In the genomic region with DNA sequence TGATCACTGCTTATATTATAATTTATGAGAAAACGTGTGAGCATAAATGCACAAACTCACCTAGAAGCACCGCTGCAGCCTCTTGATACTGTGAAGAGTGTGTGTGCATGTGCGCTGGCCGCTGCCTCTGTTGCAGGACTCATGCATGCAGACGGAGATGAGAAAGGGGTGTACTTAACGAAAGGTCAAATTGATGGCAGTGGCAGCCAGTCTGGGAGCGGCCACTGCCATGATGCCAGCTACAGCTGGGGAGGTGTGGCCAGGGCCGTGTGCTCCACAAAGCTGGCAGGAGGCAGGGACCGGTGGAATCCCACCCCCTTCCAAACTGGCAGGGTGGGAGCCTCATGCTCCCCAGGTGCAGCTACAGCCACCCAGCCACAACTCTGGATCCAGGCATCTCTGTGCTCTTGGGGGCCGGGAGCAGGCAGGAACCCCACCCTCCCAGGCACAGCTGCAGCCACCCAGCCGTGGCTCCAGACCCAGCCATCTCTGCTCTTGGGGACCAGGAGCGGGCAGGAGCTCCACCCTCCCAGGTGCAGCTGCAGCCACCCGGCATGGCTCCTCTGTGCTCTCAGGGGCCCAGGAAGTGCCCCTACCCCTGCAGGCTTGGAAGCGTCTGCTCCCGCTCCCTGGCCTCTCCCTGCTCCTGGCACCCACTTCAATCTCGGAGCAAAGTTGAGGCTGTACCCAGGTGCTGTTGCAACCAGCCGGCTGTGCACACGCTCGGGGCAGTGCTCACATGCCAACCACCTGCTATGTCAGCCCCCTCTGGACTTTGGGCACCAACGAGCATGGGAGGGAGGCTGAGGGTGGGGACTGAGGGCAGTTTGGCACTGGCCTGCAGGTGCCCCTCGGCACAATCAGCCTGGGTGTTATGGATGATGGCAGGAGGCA, we compare ENCODE assay signal across 18 cellular contexts.
"Had no signal": no experiment of that assay in that cellular context is flagged by ENCODE, and none has a peak within 500 bp of the region (broad histone marks: within the 10 kb centered on the region; RNA-seq: fewer than 3 reads in every experiment).

No MANE protein-coding gene starts in this region.

- H3K27me3 Mint-ChIP-seq: activated CD4-positive, alpha-beta T cell treated with anti-CD3 and anti-CD28 coated beads for 36 hours; natural killer cell treated with Interleukin-12 subunit alpha and Interleukin-12 subunit beta and Interleukin-15 and Interleukin-18, amount 100 ng/mL, for 72 hours; stimulated activated naive CD8-positive, alpha-beta T cell treated with anti-CD3 and anti-CD28 coated beads, Interleukin-15, Interleukin-2, amounts not matched to agents 100 ng/mL and 50 ng/mL, for 24 hours had no signal

- ATAC-seq: activated CD4-positive, alpha-beta T cell treated with anti-CD3 and anti-CD28 coated beads for 36 hours; activated CD8-positive, alpha-beta T cell treated with anti-CD3 and anti-CD28 coated beads, Interleukin-2, amount 10 ng/mL, durations not matched to agents 7 days and 5 days; left cardiac atrium; mucosa of descending colon; natural killer cell treated with Interleukin-12 subunit alpha and Interleukin-12 subunit beta and Interleukin-15 and Interleukin-18, amount 100 ng/mL, for 72 hours; psoas muscle had no signal

- DNase-seq: activated CD4-positive, alpha-beta T cell treated with anti-CD3 and anti-CD28 coated beads for 36 hours; activated CD8-positive, alpha-beta T cell treated with anti-CD3 and anti-CD28 coated beads, Interleukin-2, amount 10 ng/mL, durations not matched to agents 7 days and 5 days; esophagus squamous epithelium; foreskin fibroblast; immature natural killer cell; left cardiac atrium; mammary epithelial cell; occipital lobe; psoas muscle; stimulated activated CD4-positive, alpha-beta T cell treated with anti-CD3 and anti-CD28 coated beads, Interleukin-2, amount 100 ng/mL, for 48 hours; SW 1271; T-helper 9 cell; upper lobe of left lung had no signal

- H3K4me1 Mint-ChIP-seq: activated CD4-positive, alpha-beta T cell treated with anti-CD3 and anti-CD28 coated beads for 36 hours; immature natural killer cell had no signal

- H3K4me3 Mint-ChIP-seq: activated CD4-positive, alpha-beta T cell treated with anti-CD3 and anti-CD28 coated beads for 36 hours; activated CD8-positive, alpha-beta T cell treated with anti-CD3 and anti-CD28 coated beads, Interleukin-2, amount 10 ng/mL, durations not matched to agents 7 days and 5 days; immature natural killer cell; natural killer cell treated with Interleukin-12 subunit alpha and Interleukin-12 subunit beta and Interleukin-15 and Interleukin-18, amount 100 ng/mL, for 72 hours; stimulated activated naive CD8-positive, alpha-beta T cell treated with anti-CD3 and anti-CD28 coated beads, Interleukin-15, Interleukin-2, amounts not matched to agents 100 ng/mL and 50 ng/mL, for 24 hours had no signal

- H3K9me3 ChIP-seq: ascending aorta, esophagus squamous epithelium, mucosa of descending colon, psoas muscle, upper lobe of left lung had no signal

- H3K27ac Mint-ChIP-seq: activated CD4-positive, alpha-beta T cell treated with anti-CD3 and anti-CD28 coated beads for 36 hours; activated CD8-positive, alpha-beta T cell treated with anti-CD3 and anti-CD28 coated beads, Interleukin-2, amount 10 ng/mL, durations not matched to agents 7 days and 5 days; immature natural killer cell; natural killer cell treated with Interleukin-12 subunit alpha and Interleukin-12 subunit beta and Interleukin-15 and Interleukin-18, amount 100 ng/mL, for 72 hours; stimulated activated naive CD8-positive, alpha-beta T cell treated with anti-CD3 and anti-CD28 coated beads, Interleukin-15, Interleukin-2, amounts not matched to agents 100 ng/mL and 50 ng/mL, for 24 hours had no signal

- H3K27ac ChIP-seq: ascending aorta, esophagus squamous epithelium, psoas muscle, upper lobe of left lung, VCaP had no signal

- H3K27me3 ChIP-seq: ascending aorta, esophagus squamous epithelium, upper lobe of left lung had no signal

- H3K4me1 ChIP-seq: psoas muscle, upper lobe of left lung had no signal

- H3K9me3 Mint-ChIP-seq: immature natural killer cell; natural killer cell treated with Interleukin-12 subunit alpha and Interleukin-12 subunit beta and Interleukin-15 and Interleukin-18, amount 100 ng/mL, for 72 hours; stimulated activated naive CD8-positive, alpha-beta T cell treated with anti-CD3 and anti-CD28 coated beads, Interleukin-15, Interleukin-2, amounts not matched to agents 100 ng/mL and 50 ng/mL, for 24 hours had no signal

- H3K4me3 ChIP-seq: ascending aorta, esophagus squamous epithelium, mucosa of descending colon, psoas muscle, upper lobe of left lung had no signal
